ENCODE assay signal across 8 cellular contexts in the genomic region with DNA sequence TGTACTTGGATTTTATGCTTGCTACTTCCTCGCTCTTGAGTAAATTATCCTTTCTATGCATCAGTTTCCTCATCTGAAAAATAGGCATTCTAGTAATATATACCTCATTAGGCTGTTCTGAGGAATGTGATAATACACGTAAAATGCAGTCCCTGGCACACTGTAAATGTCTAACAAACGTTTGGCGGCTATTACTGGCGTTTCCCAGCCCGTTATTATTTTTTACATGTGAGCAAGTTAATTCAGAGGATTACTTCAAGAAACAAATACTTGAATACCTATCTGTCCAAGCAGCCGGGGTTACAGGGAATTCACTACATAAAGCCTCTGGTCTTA. TPM values are rescaled to one million over a fixed set of nuclear protein-coding genes. Genes with fewer than 3 reads are reported as not detected.
A peak's percentile ranks its signal among the peaks of the same experiment; 100 is the strongest.
DNase-seq lines count a peak whose midpoint lies in the region; ATAC-seq and TF ChIP-seq lines count a peak whose summit lies in the region.

No MANE protein-coding gene starts in this region.

- no peak for ATAC-seq in Panc1
- no peak for ATAC-seq in HG03095 (IDR thresholded peaks at IDR 0.05; ENCODE audit: unreplicated experiment)

- peaks cover 28% of the 10 kb centered on the region for H3K4me1 ChIP-seq in CD4-positive, alpha-beta memory T cell (ENCODE audit: insufficient read depth, low read length)
- H3K4me1 ChIP-seq in Panc1 (ENCODE audit: control insufficient read depth, insufficient read depth, low read length), result peaks cover 11% of the 10 kb centered on the region
- H3K4me1 ChIP-seq in osteoblast (ENCODE audit: insufficient read depth, low read length), result peaks cover 20% of the 10 kb centered on the region

- no peak for DNase-seq in CD4-positive, alpha-beta memory T cell
- DNase-seq in Panc1 (ENCODE audit: low read depth, low spot score) (no peak), epithelial cell of esophagus (ENCODE audit: low read depth) (no peak), osteoblast (ENCODE audit: insufficient read length, low spot score, missing footprints) (no peak), NAMALWA (ENCODE audit: low spot score) (no peak), putamen (ENCODE audit: low spot score) (no peak), NCI-H345 treated with DMSO at 0.1 percent for 48 hours (lab: John Stamatoyannopoulos, UW; ENCODE audit: unreplicated experiment) (no peak)

- no peaks in the 10 kb centered on the region for H3K27me3 Mint-ChIP-seq in CD4-positive, alpha-beta memory T cell

- TF ChIP-seq CTCF in Panc1 (IDR thresholded peaks at IDR 0.05) (no peak), epithelial cell of esophagus (IDR thresholded peaks at IDR 0.05; ENCODE audit: insufficient read depth, low read depth, low read length, missing control alignments) (no peak), osteoblast (IDR thresholded peaks at IDR 0.05; ENCODE audit: extremely low read depth, low read depth, low read length) (no peak)

- peaks cover 22 to 46% (median 33%) of the 10 kb centered on the region in 4 donors for H3K4me1 Mint-ChIP-seq in CD4-positive, alpha-beta memory T cell

- H3K79me2 ChIP-seq in osteoblast (ENCODE audit: insufficient read depth, low read length), result peaks cover 50% of the 10 kb centered on the region

- CTCF ChIA-PET in CD4-positive, alpha-beta memory T cell (lab: Charles Lee; ENCODE audit: partially characterized antibody), result no interaction called here
- CTCF ChIA-PET in Panc1 (lab: Charles Lee), result no interaction called here

- POLR2A ChIA-PET in CD4-positive, alpha-beta memory T cell (lab: Charles Lee; ENCODE audit: partially characterized antibody), result interaction anchor here (2.2 to 2.3 kb wide), 2 partner anchors 8 to 9 kb away, joined by 6 to 18 read pairs; no protein-coding TSS in a partner anchor
- POLR2A ChIA-PET in Panc1 (lab: Charles Lee), result interaction anchor here (1.0 kb wide), 1 partner anchor 212 kb away, joined by 3 read pairs; no protein-coding TSS in a partner anchor

- peak overlapping the region; percentile 98 for H3K4me2 ChIP-seq in osteoblast (ENCODE audit: insufficient read depth, low read length)

- no peaks in the 10 kb centered on the region for H3K9me3 ChIP-seq in CD4-positive, alpha-beta memory T cell (ENCODE audit: control insufficient read depth in 1 of 2, low read length in 2 of 2)
- H3K9me3 ChIP-seq in Panc1 (ENCODE audit: control insufficient read depth, insufficient read depth, low read depth, low read length) (no peaks in the 10 kb centered on the region), osteoblast (ENCODE audit: low read depth, low read length) (no peaks in the 10 kb centered on the region)

- peak overlapping the region; percentile 100 for H2AFZ ChIP-seq in osteoblast (ENCODE audit: low read length)

- BruUV-seq in Panc1 (replicated peaks; lab: Mats Ljungman, UMichigan), result TSS peak; percentile 96

- intact Hi-C loops in CD4-positive, alpha-beta memory T cell (cut with micrococcal nuclease), result loop anchor here (10.0 kb wide), 2 partner anchors 758 to 858 kb away; partner anchors contain the start of gene UXS1
- intact Hi-C loops in Panc1 (cut with micrococcal nuclease; ENCODE audit: unreplicated experiment), result no loop called here

- peaks cover 17% of the 10 kb centered on the region for H3K36me3 ChIP-seq in CD4-positive, alpha-beta memory T cell (ENCODE audit: insufficient read depth, low read length)
- H3K36me3 ChIP-seq in Panc1 (ENCODE audit: control insufficient read depth, insufficient read depth, low read length), result peaks cover 26% of the 10 kb centered on the region
- peaks cover 18% of the 10 kb centered on the region for H3K36me3 ChIP-seq in osteoblast (ENCODE audit: insufficient read depth, low read length)

- peaks cover 14 to 37% of the 10 kb centered on the region in 2 donors for H3K36me3 Mint-ChIP-seq in CD4-positive, alpha-beta memory T cell

- peak overlapping the region; percentile 95 to 100 (median 99) for H3K4me3 Mint-ChIP-seq in CD4-positive, alpha-beta memory T cell

- peak overlapping the region; percentile 99 to 100 (median 100) for H3K27ac Mint-ChIP-seq in CD4-positive, alpha-beta memory T cell

- in situ Hi-C loops in Panc1 (cut with HindIII; ENCODE audit: low pct_unique_long_range_greater_than_20kb, low sequenced_read_pairs), result no loop called here

- no peaks in the 10 kb centered on the region for H3K27me3 ChIP-seq in CD4-positive, alpha-beta memory T cell (ENCODE audit: insufficient read depth, low read length)
- H3K27me3 ChIP-seq in Panc1 (ENCODE audit: control insufficient read depth, insufficient read depth, low read length), result no peaks in the 10 kb centered on the region
- no peaks in the 10 kb centered on the region for H3K27me3 ChIP-seq in osteoblast (ENCODE audit: insufficient read depth, low read length)

- H3K9me3 Mint-ChIP-seq in CD4-positive, alpha-beta memory T cell, result no peaks in the 10 kb centered on the region

- peak overlapping the region; percentile 92 to 93 for H3K4me3 ChIP-seq in CD4-positive, alpha-beta memory T cell (ENCODE audit: low read length in 2 of 2)
- H3K4me3 ChIP-seq in Panc1 (ENCODE audit: low read depth in 2 of 2, low read length in 2 of 2) (peak overlapping the region; percentile 99 to 100), epithelial cell of esophagus (ENCODE audit: low read length) (peak overlapping the region; percentile 94), osteoblast (ENCODE audit: insufficient read depth, low read length) (peak overlapping the region; percentile 96)

- no peaks in the 10 kb centered on the region for H4K20me1 ChIP-seq in osteoblast (ENCODE audit: insufficient read depth, low read length)

- peak overlapping the region; percentile 99 for H3K27ac ChIP-seq in CD4-positive, alpha-beta memory T cell (ENCODE audit: low read depth, low read length)
- H3K27ac ChIP-seq in Panc1 (ENCODE audit: low read length) (peak overlapping the region; percentile 99), osteoblast (ENCODE audit: low read depth, low read length) (peak overlapping the region; percentile 100)

RNA-seq across cellular contexts. Expression of gene C2orf49, which starts 0.6 kb away (rescaled TPM):
- 10 to 100 TPM; 29.5 to 29.9 TPM for total RNA-seq in CD4-positive, alpha-beta memory T cell
- polyA plus RNA-seq in CD4-positive, alpha-beta memory T cell, result 10 to 100 TPM in 1 of 2 donors, 1 to 10 TPM in 1; 8.7 to 10.9 TPM
- 20.0 TPM for total RNA-seq in Panc1 (2021; ENCODE audit: unreplicated experiment)
- polyA plus RNA-seq in Panc1 (2012; ENCODE audit: insufficient read length), result 24.3 TPM
- 18.0 and 18.1 TPM in 2 replicates for total RNA-seq in osteoblast

RNA-seq across cellular contexts. Expression of gene TGFBRAP1, which starts 7.2 kb away (rescaled TPM):
- total RNA-seq in CD4-positive, alpha-beta memory T cell, result 10 to 100 TPM; 20.6 to 21.0 TPM
- 10 to 100 TPM; 19.9 to 27.4 TPM for polyA plus RNA-seq in CD4-positive, alpha-beta memory T cell
- total RNA-seq in Panc1 (2021; ENCODE audit: unreplicated experiment) (32.7 TPM), osteoblast (32.6 and 32.7 TPM in 2 replicates)
- polyA plus RNA-seq in Panc1 (2012; ENCODE audit: insufficient read length), result 24.5 TPM
